ENCODE assay signal across 8 cellular contexts in genomic region chr17:14303343-14304221, GRCh38. TPM values are rescaled to one million over a fixed set of nuclear protein-coding genes. Genes with fewer than 3 reads are reported as not detected.
A peak's percentile ranks its signal among the peaks of the same experiment; 100 is the strongest.
DNase-seq lines count a peak whose midpoint lies in the region; TF ChIP-seq lines count a peak whose summit lies in the region.

No MANE protein-coding gene starts in this region.

- H3K27me3 ChIP-seq in esophagus squamous epithelium: peaks cover 0 to 93% (median 4%) of the 10 kb centered on the region in 4 donors
- peaks cover 44% of the 10 kb centered on the region for H3K27me3 ChIP-seq in rectal smooth muscle tissue (ENCODE audit: control insufficient read depth, insufficient read depth, low read length)

- no peaks in the 10 kb centered on the region for H3K9me3 ChIP-seq in esophagus squamous epithelium

- H3K4me3 ChIP-seq in esophagus squamous epithelium (peak overlapping the region; percentile 67 to 83 (median 72)), rectal smooth muscle tissue (ENCODE audit: low read length) (peak overlapping the region; percentile 45)

- H3K4me1 ChIP-seq in esophagus squamous epithelium (peaks cover 24 to 85% (median 27%) of the 10 kb centered on the region in 3 donors), rectal smooth muscle tissue (ENCODE audit: control insufficient read depth, insufficient read depth, low read length) (peaks cover 5% of the 10 kb centered on the region)

- peak overlapping the region in 3 of 4 donors; percentile 87 to 88 (median 88) for H3K27ac ChIP-seq in esophagus squamous epithelium
- no peak overlapping the region for H3K27ac ChIP-seq in rectal smooth muscle tissue (ENCODE audit: low read depth, low read length)

- no peak overlapping the region for H3K9ac ChIP-seq in rectal smooth muscle tissue (ENCODE audit: low read length)

- intact Hi-C loops in esophagus squamous epithelium (cut with DNase I): loop anchor here (5.0 to 10.0 kb wide), 2 partner anchors 621 to 706 kb away; no protein-coding TSS in a partner anchor

- CTCF ChIA-PET in GM10248 (lab: Yijun Ruan, JAX): interaction anchor here (1.3 to 2.8 kb wide), 4 partner anchors 17 to 710 kb away, joined by 4 to 9 read pairs (median 7); no protein-coding TSS in a partner anchor

- DNase-seq in GM20000 (ENCODE audit: low spot score): peak; percentile 40
- DNase-seq in activated CD4-positive, alpha-beta T cell treated with anti-CD3 and anti-CD28 coated beads, Interleukin-2, amount 50 U/mL, for 48 hours: peak; percentile 29 to 37
- DNase-seq in esophagus squamous epithelium (lab: John Stamatoyannopoulos, UW): no peak
- no peak for DNase-seq in GM10248 (ENCODE audit: extremely low spot score)
- DNase-seq in GOT3 (lab: John Stamatoyannopoulos, UW): no peak
- DNase-seq in occipital lobe (lab: John Stamatoyannopoulos, UW): no peak
- DNase-seq in epidermal melanocyte (ENCODE audit: insufficient read length, low spot score): no peak

- 8 to 25% methylated on average over 12 to 34 of the region's 56 CpGs for WGBS in esophagus squamous epithelium, 2 donors

- no peak for TF ChIP-seq CTCF in GM20000 (IDR thresholded peaks at IDR 0.05; ENCODE audit: extremely low read depth, missing control alignments)
- no peak for TF ChIP-seq CTCF in esophagus squamous epithelium (IDR thresholded peaks at IDR 0.05)
- TF ChIP-seq CTCF in GM10248 (IDR thresholded peaks at IDR 0.05; ENCODE audit: control extremely low read depth, extremely low read depth, low read depth, missing control alignments): no peak

- TF ChIP-seq POLR2A in esophagus squamous epithelium (IDR thresholded peaks at IDR 0.05): no peak

- POLR2A ChIA-PET in GM10248 (lab: Yijun Ruan, JAX): no interaction called here

- H3K36me3 ChIP-seq in esophagus squamous epithelium (no peaks in the 10 kb centered on the region), rectal smooth muscle tissue (ENCODE audit: control insufficient read depth, insufficient read depth, low read length) (no peaks in the 10 kb centered on the region)

RNA-seq across cellular contexts. Expression of gene HS3ST3B1, which starts 2.7 kb away (rescaled TPM):
- 1 to 10 TPM; 5.6 to 7.6 (median 6.4) TPM for total RNA-seq in esophagus squamous epithelium
- 1.6 TPM for total RNA-seq in occipital lobe

Comparison
In these comparisons a context has a peak if more than half of its experiments do, and no peak if none do; other contexts are left out.
1. DNase-seq: peak in GM20000 (single experiment) and activated CD4-positive, alpha-beta T cell treated with anti-CD3 and anti-CD28 coated beads, Interleukin-2, amount 50 U/mL, for 48 hours (2 of 2); none in esophagus squamous epithelium (single experiment), GM10248 (single experiment), GOT3 (single experiment), occipital lobe (single experiment) and epidermal melanocyte (single experiment).